ENCODE assay signal across 1 cellular context in the genomic region with DNA sequence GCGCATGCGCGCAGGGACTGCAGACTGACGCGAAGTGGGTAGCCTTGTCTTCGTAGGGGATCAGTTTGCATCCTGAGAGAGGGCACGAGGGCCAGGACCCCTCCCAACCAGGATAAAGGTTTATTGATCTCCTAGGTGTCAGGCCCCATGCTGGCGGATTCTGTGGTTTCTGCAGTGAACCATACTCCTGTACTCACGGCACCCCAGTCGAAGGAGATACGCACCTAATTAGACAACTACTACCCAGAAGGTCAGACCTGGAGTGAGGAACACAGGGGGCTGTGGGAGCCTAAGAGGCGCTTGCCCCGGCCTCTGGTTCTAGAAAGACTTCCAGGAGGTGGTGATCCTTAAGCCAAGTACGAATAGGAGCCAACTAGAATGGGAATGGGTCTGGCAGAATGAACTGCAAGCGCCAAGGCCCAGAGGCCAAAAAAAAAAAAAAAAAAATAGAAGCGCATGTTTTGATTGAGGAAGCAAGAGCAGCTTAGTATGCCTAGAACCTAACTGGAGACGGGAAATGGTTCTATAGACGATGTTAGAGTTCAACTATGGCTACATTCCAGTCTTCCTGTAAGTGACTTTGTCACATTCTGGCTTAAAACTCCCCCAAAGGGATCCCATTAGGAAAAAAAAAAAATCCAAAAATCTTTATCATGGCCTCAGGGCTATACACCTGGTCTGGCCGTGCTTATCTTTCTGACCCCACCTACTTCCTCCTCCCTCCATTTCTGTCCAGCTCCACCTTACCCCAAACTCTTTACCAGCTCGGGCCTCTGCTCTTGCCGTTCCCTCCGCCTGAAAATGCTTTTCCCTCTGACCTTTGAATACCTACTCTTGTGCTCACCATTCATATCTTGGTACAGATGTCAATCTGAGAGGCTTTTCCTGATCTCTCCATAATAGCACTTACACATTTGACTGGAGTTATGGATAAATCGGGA.
A peak's percentile ranks its signal among the peaks of the same experiment; 100 is the strongest.
TF ChIP-seq lines count a peak whose summit lies in the region.

No MANE protein-coding gene starts in this region.

TF ChIP-seq in K562, 482 proteins besides CTCF, POLR2A, EP300 and RAD21 (continued from another document and continues in another):
- TF ChIP-seq YY1 (IDR thresholded peaks at IDR 0.05; ENCODE audit: borderline replicate concordance in 1 of 3, control insufficient read depth in 1 of 3, extremely low read depth in 1 of 3, insufficient read depth in 3 of 3, insufficient read length in 1 of 3, insufficient replicate concordance in 2 of 3, low read depth in 1 of 3, low read length in 2 of 3) = peak in 1 of 3 experiments; percentile 58
- peak; percentile 69; the same call in 1 of the 2 replicates for TF ChIP-seq SMARCA4 (IDR thresholded peaks at IDR 0.05)
- no peak for TF ChIP-seq KLF16 (IDR thresholded peaks at IDR 0.05)
- no peak for TF ChIP-seq ZNF76 (CRISPR knock-in tag; IDR thresholded peaks at IDR 0.05; ENCODE audit: borderline replicate concordance)
- TF ChIP-seq, protein P1, sequence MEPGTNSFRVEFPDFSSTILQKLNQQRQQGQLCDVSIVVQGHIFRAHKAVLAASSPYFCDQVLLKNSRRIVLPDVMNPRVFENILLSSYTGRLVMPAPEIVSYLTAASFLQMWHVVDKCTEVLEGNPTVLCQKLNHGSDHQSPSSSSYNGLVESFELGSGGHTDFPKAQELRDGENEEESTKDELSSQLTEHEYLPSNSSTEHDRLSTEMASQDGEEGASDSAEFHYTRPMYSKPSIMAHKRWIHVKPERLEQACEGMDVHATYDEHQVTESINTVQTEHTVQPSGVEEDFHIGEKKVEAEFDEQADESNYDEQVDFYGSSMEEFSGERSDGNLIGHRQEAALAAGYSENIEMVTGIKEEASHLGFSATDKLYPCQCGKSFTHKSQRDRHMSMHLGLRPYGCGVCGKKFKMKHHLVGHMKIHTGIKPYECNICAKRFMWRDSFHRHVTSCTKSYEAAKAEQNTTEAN (CRISPR knock-in tag; IDR thresholded peaks at IDR 0.05) = no peak
- TF ChIP-seq SMAD2 (IDR thresholded peaks at IDR 0.05; ENCODE audit: low read depth, low read length) = no peak
- no peak for TF ChIP-seq MYBL2 (IDR thresholded peaks at IDR 0.05; ENCODE audit: low read depth)
- TF ChIP-seq MYBL2 (CRISPR knock-in tag; IDR thresholded peaks at IDR 0.05; ENCODE audit: borderline replicate concordance) = no peak
- TF ChIP-seq GABPB1 (CRISPR knock-in tag; IDR thresholded peaks at IDR 0.05) = no peak
- no peak for TF ChIP-seq FOS (IDR thresholded peaks at IDR 0.05; ENCODE audit: extremely low read depth, insufficient read length)
- TF ChIP-seq HNRNPLL (IDR thresholded peaks at IDR 0.05; ENCODE audit: low read depth, low read length, poor library complexity, severe bottlenecking) = no peak
- TF ChIP-seq, protein P2, sequence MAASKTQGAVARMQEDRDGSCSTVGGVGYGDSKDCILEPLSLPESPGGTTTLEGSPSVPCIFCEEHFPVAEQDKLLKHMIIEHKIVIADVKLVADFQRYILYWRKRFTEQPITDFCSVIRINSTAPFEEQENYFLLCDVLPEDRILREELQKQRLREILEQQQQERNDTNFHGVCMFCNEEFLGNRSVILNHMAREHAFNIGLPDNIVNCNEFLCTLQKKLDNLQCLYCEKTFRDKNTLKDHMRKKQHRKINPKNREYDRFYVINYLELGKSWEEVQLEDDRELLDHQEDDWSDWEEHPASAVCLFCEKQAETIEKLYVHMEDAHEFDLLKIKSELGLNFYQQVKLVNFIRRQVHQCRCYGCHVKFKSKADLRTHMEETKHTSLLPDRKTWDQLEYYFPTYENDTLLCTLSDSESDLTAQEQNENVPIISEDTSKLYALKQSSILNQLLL (CRISPR knock-in tag; IDR thresholded peaks at IDR 0.05; ENCODE audit: borderline replicate concordance) = no peak
- no peak for TF ChIP-seq NR3C1 (CRISPR knock-in tag; IDR thresholded peaks at IDR 0.05)
- TF ChIP-seq MCM7 (IDR thresholded peaks at IDR 0.05) = no peak
- no peak for TF ChIP-seq SRSF9 (IDR thresholded peaks at IDR 0.05; ENCODE audit: borderline replicate concordance, low read depth, low read length)
- no peak for TF ChIP-seq MCM2 (IDR thresholded peaks at IDR 0.05; ENCODE audit: low read depth)
- no peak for TF ChIP-seq ZNF77 (CRISPR knock-in tag; IDR thresholded peaks at IDR 0.05)
- TF ChIP-seq MYC (IDR thresholded peaks at IDR 0.05; ENCODE audit: low read depth, low read length) = no peak
- TF ChIP-seq MYC (CRISPR knock-in tag; IDR thresholded peaks at IDR 0.05; ENCODE audit: borderline replicate concordance, low read depth) = no peak
- peak; percentile 35; the same call in 1 of the 2 replicates for TF ChIP-seq HLTF (IDR thresholded peaks at IDR 0.05)
- peak; percentile 18; the same call in 1 of the 2 replicates for TF ChIP-seq STAT5A (IDR thresholded peaks at IDR 0.05; ENCODE audit: borderline replicate concordance, low read length)
- TF ChIP-seq, protein P3, sequence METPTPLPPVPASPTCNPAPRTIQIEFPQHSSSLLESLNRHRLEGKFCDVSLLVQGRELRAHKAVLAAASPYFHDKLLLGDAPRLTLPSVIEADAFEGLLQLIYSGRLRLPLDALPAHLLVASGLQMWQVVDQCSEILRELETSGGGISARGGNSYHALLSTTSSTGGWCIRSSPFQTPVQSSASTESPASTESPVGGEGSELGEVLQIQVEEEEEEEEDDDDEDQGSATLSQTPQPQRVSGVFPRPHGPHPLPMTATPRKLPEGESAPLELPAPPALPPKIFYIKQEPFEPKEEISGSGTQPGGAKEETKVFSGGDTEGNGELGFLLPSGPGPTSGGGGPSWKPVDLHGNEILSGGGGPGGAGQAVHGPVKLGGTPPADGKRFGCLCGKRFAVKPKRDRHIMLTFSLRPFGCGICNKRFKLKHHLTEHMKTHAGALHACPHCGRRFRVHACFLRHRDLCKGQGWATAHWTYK (CRISPR knock-in tag; IDR thresholded peaks at IDR 0.05) = no peak
- no peak for TF ChIP-seq TCF7L2 (IDR thresholded peaks at IDR 0.05; ENCODE audit: low read depth, low read length)
- no peak for TF ChIP-seq PRMT5 (CRISPR knock-in tag; IDR thresholded peaks at IDR 0.05)
- no peak for TF ChIP-seq BHLHE40 (IDR thresholded peaks at IDR 0.05; ENCODE audit: low read length)
- no peak for TF ChIP-seq ZNF699 (CRISPR knock-in tag; IDR thresholded peaks at IDR 0.05; ENCODE audit: insufficient replicate concordance)
- no peak for TF ChIP-seq SLC30A9 (CRISPR knock-in tag; IDR thresholded peaks at IDR 0.05)
- TF ChIP-seq, protein P4, sequence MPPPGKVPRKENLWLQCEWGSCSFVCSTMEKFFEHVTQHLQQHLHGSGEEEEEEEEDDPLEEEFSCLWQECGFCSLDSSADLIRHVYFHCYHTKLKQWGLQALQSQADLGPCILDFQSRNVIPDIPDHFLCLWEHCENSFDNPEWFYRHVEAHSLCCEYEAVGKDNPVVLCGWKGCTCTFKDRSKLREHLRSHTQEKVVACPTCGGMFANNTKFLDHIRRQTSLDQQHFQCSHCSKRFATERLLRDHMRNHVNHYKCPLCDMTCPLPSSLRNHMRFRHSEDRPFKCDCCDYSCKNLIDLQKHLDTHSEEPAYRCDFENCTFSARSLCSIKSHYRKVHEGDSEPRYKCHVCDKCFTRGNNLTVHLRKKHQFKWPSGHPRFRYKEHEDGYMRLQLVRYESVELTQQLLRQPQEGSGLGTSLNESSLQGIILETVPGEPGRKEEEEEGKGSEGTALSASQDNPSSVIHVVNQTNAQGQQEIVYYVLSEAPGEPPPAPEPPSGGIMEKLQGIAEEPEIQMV (tag; conservative IDR thresholded peaks at IDR 0.05; ENCODE audit: low read depth) = no peak
- no peak for TF ChIP-seq ZNF444 (CRISPR knock-in tag; IDR thresholded peaks at IDR 0.05)
- peak; percentile 34 to 47; a peak in 3 of 4 replicates for TF ChIP-seq KDM1A (IDR thresholded peaks at IDR 0.05)
- TF ChIP-seq, protein P5, sequence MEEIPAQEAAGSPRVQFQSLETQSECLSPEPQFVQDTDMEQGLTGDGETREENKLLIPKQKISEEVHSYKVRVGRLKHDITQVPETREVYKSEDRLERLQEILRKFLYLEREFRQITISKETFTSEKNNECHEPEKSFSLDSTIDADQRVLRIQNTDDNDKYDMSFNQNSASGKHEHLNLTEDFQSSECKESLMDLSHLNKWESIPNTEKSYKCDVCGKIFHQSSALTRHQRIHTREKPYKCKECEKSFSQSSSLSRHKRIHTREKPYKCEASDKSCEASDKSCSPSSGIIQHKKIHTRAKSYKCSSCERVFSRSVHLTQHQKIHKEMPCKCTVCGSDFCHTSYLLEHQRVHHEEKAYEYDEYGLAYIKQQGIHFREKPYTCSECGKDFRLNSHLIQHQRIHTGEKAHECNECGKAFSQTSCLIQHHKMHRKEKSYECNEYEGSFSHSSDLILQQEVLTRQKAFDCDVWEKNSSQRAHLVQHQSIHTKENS (CRISPR knock-in tag; IDR thresholded peaks at IDR 0.05) = no peak
- TF ChIP-seq TCF7 (IDR thresholded peaks at IDR 0.05; ENCODE audit: borderline replicate concordance) = no peak
- no peak for TF ChIP-seq POLR2AphosphoS2 (IDR thresholded peaks at IDR 0.05; ENCODE audit: low read length)
- TF ChIP-seq RUNX1 (IDR thresholded peaks at IDR 0.05; ENCODE audit: low read depth) = no peak
- no peak for TF ChIP-seq TSC22D4 (tag; IDR thresholded peaks at IDR 0.05)
- TF ChIP-seq TBP (optimal IDR thresholded peaks at IDR 0.05; ENCODE audit: low read depth, low read length) = no peak
- TF ChIP-seq RBBP5 (IDR thresholded peaks at IDR 0.05; ENCODE audit: borderline replicate concordance, insufficient read depth, low read length, poor library complexity, severe bottlenecking) = no peak
- TF ChIP-seq TOE1 (IDR thresholded peaks at IDR 0.05; ENCODE audit: borderline replicate concordance) = no peak
- no peak for TF ChIP-seq TOE1 (CRISPR knock-in tag; IDR thresholded peaks at IDR 0.05; ENCODE audit: borderline replicate concordance, low read depth)
- TF ChIP-seq, protein P6, sequence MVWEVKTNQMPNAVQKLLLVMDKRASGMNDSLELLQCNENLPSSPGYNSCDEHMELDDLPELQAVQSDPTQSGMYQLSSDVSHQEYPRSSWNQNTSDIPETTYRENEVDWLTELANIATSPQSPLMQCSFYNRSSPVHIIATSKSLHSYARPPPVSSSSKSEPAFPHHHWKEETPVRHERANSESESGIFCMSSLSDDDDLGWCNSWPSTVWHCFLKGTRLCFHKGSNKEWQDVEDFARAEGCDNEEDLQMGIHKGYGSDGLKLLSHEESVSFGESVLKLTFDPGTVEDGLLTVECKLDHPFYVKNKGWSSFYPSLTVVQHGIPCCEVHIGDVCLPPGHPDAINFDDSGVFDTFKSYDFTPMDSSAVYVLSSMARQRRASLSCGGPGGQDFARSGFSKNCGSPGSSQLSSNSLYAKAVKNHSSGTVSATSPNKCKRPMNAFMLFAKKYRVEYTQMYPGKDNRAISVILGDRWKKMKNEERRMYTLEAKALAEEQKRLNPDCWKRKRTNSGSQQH (CRISPR knock-in tag; IDR thresholded peaks at IDR 0.05) = no peak
- TF ChIP-seq CBX3 (IDR thresholded peaks at IDR 0.05; ENCODE audit: borderline replicate concordance in 1 of 2, low read length in 2 of 2) = no peak
- TF ChIP-seq PHF20 (IDR thresholded peaks at IDR 0.05; ENCODE audit: partially characterized antibody) = no peak
- TF ChIP-seq TARDBP (IDR thresholded peaks at IDR 0.05) = no peak
- peak; percentile 33; the same call in 1 of the 2 replicates for TF ChIP-seq CC2D1A (IDR thresholded peaks at IDR 0.05)
- TF ChIP-seq MEIS2 (IDR thresholded peaks at IDR 0.05; ENCODE audit: partially characterized antibody) = peak; percentile 4
- no peak for TF ChIP-seq ZC3H8 (IDR thresholded peaks at IDR 0.05)
- TF ChIP-seq ADNP (tag; IDR thresholded peaks at IDR 0.05) = no peak
- TF ChIP-seq, protein P7, sequence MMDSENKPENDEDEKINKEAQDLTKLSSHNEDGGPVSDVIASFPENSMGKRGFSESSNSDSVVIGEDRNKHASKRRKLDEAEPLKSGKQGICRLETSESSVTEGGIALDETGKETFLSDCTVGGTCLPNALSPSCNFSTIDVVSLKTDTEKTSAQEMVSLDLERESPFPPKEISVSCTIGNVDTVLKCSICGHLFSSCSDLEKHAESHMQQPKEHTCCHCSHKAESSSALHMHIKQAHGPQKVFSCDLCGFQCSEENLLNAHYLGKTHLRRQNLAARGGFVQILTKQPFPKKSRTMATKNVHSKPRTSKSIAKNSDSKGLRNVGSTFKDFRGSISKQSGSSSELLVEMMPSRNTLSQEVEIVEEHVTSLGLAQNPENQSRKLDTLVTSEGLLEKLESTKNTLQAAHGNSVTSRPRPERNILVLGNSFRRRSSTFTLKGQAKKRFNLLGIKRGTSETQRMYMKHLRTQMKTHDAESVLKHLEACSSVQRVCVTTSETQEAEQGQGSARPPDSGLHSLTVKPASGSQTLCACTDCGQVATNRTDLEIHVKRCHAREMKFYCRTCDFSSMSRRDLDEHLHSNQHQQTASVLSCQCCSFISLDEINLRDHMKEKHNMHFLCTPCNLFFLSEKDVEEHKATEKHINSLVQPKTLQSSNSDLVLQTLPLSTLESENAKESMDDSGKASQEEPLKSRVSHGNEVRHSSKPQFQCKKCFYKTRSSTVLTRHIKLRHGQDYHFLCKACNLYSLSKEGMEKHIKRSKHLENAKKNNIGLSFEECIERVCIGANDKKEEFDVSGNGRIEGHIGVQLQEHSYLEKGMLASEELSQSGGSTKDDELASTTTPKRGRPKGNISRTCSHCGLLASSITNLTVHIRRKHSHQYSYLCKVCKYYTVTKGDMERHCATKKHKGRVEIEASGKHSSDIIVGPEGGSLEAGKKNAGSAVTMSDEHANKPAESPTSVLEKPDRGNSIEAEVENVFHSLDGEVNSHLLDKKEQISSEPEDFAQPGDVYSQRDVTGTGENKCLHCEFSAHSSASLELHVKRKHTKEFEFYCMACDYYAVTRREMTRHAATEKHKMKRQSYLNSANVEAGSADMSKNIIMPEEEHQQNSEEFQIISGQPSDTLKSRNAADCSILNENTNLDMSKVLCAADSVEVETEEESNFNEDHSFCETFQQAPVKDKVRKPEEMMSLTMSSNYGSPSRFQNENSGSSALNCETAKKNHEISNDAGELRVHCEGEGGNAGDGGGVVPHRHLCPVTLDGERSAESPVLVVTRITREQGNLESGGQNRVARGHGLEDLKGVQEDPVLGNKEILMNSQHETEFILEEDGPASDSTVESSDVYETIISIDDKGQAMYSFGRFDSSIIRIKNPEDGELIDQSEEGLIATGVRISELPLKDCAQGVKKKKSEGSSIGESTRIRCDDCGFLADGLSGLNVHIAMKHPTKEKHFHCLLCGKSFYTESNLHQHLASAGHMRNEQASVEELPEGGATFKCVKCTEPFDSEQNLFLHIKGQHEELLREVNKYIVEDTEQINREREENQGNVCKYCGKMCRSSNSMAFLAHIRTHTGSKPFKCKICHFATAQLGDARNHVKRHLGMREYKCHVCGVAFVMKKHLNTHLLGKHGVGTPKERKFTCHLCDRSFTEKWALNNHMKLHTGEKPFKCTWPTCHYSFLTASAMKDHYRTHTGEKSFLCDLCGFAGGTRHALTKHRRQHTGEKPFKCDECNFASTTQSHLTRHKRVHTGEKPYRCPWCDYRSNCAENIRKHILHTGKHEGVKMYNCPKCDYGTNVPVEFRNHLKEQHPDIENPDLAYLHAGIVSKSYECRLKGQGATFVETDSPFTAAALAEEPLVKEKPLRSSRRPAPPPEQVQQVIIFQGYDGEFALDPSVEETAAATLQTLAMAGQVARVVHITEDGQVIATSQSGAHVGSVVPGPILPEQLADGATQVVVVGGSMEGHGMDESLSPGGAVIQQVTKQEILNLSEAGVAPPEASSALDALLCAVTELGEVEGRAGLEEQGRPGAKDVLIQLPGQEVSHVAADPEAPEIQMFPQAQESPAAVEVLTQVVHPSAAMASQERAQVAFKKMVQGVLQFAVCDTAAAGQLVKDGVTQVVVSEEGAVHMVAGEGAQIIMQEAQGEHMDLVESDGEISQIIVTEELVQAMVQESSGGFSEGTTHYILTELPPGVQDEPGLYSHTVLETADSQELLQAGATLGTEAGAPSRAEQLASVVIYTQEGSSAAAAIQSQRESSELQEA (IDR thresholded peaks at IDR 0.05; ENCODE audit: low read depth) = no peak
